Comparison of ENCODE assay signal across 1 cellular context in the genomic region with DNA sequence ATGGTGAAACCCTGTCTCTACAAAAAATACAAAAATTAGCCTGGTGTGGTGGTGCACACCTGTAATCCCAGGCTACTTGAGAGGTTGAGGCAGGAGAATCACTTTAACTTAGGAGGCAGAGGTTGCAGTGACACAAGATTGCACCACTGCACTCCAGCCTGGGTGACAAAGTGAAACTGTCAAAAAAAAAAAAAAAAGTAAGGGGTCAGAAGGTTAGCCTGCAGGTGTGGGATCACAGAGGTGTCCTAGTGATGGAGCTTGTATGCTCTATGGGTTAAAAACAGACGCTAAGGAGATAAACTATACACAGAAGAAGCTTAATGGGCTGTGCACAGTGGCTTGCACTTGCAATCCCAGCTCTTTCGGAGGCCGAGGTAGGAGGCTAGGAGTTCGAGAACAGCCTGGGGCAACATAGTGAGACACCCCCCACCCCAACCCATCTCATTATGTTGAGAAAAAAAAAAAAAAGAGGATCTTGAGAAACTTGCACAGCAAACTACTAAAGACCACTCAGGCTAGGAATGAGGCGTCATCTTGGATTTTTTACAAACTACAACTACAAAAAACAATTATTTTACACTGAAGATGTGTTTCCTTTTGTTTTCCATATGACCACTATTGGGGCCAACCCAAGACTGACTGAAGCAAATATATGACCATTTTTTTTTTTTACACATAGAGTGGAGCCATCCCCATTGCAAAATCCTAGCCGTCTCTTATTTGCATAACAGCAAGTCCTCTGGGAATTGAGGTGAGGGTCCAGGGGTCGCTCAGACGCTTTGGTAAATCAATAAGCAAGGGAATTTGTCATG.
A peak's percentile ranks its signal among the peaks of the same experiment; 100 is the strongest.
TF ChIP-seq lines count a peak whose summit lies in the region.

No MANE protein-coding gene starts in this region.

TF ChIP-seq in K562, 482 proteins besides CTCF, POLR2A, EP300 and RAD21:
- TF ChIP-seq ZNF282 (CRISPR knock-in tag; IDR thresholded peaks at IDR 0.05) (no peak), FOXA1 (IDR thresholded peaks at IDR 0.05; ENCODE audit: borderline replicate concordance) (no peak), ZNF41 (CRISPR knock-in tag; conservative IDR thresholded peaks at IDR 0.05) (no peak), NR2C1 (IDR thresholded peaks at IDR 0.05) (no peak), NR2C1 (tag; IDR thresholded peaks at IDR 0.05) (no peak), TCF7 (IDR thresholded peaks at IDR 0.05; ENCODE audit: borderline replicate concordance) (no peak), NCOA2 (IDR thresholded peaks at IDR 0.05; ENCODE audit: partially characterized antibody in 2 of 2) (no peak), CCAR2 (IDR thresholded peaks at IDR 0.05; ENCODE audit: low read depth, low read length) (no peak), SIN3A (IDR thresholded peaks at IDR 0.05; ENCODE audit: borderline replicate concordance in 2 of 2, control insufficient read depth in 1 of 2, low read depth in 2 of 2, low read length in 2 of 2) (0 out of 4 replicates have a peak, but pooled peaks of 1 of the 2 experiments have one; percentile 14), NFXL1 (CRISPR knock-in tag; IDR thresholded peaks at IDR 0.05) (no peak), SREBF1 (IDR thresholded peaks at IDR 0.05; ENCODE audit: borderline replicate concordance, low read depth, low read length) (no peak), MYC (IDR thresholded peaks at IDR 0.05; ENCODE audit: low read depth, low read length) (no peak), MYC (CRISPR knock-in tag; IDR thresholded peaks at IDR 0.05; ENCODE audit: borderline replicate concordance, low read depth) (no peak), CEBPG (CRISPR knock-in tag; IDR thresholded peaks at IDR 0.05) (peak; percentile 18; the same call in 1 of the 2 replicates), CEBPG (tag; conservative IDR thresholded peaks at IDR 0.05 in 1 of 2, IDR thresholded peaks at IDR 0.05 in 1 of 2) (no peak), TARDBP (IDR thresholded peaks at IDR 0.05) (no peak), FOXP1 (CRISPR knock-in tag; IDR thresholded peaks at IDR 0.05) (no peak), TSC22D4 (tag; IDR thresholded peaks at IDR 0.05) (no peak), POLR2B (IDR thresholded peaks at IDR 0.05; ENCODE audit: low read depth, partially characterized antibody) (no peak), ZNF384 (IDR thresholded peaks at IDR 0.05; ENCODE audit: low read depth, low read length) (peak; percentile 39; the same call in 1 of the 2 replicates)
- TF ChIP-seq, protein P1, sequence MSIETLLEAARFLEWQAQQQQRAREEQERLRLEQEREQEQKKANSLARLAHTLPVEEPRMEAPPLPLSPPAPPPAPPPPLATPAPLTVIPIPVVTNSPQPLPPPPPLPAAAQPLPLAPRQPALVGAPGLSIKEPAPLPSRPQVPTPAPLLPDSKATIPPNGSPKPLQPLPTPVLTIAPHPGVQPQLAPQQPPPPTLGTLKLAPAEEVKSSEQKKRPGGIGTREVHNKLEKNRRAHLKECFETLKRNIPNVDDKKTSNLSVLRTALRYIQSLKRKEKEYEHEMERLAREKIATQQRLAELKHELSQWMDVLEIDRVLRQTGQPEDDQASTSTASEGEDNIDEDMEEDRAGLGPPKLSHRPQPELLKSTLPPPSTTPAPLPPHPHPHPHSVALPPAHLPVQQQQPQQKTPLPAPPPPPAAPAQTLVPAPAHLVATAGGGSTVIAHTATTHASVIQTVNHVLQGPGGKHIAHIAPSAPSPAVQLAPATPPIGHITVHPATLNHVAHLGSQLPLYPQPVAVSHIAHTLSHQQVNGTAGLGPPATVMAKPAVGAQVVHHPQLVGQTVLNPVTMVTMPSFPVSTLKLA (conservative IDR thresholded peaks at IDR 0.05): no peak
- TF ChIP-seq, protein P2, sequence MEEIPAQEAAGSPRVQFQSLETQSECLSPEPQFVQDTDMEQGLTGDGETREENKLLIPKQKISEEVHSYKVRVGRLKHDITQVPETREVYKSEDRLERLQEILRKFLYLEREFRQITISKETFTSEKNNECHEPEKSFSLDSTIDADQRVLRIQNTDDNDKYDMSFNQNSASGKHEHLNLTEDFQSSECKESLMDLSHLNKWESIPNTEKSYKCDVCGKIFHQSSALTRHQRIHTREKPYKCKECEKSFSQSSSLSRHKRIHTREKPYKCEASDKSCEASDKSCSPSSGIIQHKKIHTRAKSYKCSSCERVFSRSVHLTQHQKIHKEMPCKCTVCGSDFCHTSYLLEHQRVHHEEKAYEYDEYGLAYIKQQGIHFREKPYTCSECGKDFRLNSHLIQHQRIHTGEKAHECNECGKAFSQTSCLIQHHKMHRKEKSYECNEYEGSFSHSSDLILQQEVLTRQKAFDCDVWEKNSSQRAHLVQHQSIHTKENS (CRISPR knock-in tag; IDR thresholded peaks at IDR 0.05): no peak
- TF ChIP-seq, protein P3, sequence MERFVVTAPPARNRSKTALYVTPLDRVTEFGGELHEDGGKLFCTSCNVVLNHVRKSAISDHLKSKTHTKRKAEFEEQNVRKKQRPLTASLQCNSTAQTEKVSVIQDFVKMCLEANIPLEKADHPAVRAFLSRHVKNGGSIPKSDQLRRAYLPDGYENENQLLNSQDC (CRISPR knock-in tag; IDR thresholded peaks at IDR 0.05): no peak
- TF ChIP-seq, protein P4, sequence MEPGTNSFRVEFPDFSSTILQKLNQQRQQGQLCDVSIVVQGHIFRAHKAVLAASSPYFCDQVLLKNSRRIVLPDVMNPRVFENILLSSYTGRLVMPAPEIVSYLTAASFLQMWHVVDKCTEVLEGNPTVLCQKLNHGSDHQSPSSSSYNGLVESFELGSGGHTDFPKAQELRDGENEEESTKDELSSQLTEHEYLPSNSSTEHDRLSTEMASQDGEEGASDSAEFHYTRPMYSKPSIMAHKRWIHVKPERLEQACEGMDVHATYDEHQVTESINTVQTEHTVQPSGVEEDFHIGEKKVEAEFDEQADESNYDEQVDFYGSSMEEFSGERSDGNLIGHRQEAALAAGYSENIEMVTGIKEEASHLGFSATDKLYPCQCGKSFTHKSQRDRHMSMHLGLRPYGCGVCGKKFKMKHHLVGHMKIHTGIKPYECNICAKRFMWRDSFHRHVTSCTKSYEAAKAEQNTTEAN (CRISPR knock-in tag; IDR thresholded peaks at IDR 0.05): no peak
- TF ChIP-seq, protein P5, sequence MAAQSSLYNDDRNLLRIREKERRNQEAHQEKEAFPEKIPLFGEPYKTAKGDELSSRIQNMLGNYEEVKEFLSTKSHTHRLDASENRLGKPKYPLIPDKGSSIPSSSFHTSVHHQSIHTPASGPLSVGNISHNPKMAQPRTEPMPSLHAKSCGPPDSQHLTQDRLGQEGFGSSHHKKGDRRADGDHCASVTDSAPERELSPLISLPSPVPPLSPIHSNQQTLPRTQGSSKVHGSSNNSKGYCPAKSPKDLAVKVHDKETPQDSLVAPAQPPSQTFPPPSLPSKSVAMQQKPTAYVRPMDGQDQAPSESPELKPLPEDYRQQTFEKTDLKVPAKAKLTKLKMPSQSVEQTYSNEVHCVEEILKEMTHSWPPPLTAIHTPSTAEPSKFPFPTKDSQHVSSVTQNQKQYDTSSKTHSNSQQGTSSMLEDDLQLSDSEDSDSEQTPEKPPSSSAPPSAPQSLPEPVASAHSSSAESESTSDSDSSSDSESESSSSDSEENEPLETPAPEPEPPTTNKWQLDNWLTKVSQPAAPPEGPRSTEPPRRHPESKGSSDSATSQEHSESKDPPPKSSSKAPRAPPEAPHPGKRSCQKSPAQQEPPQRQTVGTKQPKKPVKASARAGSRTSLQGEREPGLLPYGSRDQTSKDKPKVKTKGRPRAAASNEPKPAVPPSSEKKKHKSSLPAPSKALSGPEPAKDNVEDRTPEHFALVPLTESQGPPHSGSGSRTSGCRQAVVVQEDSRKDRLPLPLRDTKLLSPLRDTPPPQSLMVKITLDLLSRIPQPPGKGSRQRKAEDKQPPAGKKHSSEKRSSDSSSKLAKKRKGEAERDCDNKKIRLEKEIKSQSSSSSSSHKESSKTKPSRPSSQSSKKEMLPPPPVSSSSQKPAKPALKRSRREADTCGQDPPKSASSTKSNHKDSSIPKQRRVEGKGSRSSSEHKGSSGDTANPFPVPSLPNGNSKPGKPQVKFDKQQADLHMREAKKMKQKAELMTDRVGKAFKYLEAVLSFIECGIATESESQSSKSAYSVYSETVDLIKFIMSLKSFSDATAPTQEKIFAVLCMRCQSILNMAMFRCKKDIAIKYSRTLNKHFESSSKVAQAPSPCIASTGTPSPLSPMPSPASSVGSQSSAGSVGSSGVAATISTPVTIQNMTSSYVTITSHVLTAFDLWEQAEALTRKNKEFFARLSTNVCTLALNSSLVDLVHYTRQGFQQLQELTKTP (IDR thresholded peaks at IDR 0.05; ENCODE audit: low read depth in 1 of 2, partially characterized antibody in 2 of 2): no peak
